ENCODE assay signal across 10 cellular contexts in genomic region chr15:76312540-76313174, GRCh38. TPM values are rescaled to one million over a fixed set of nuclear protein-coding genes. Genes with fewer than 3 reads are reported as not detected.
A peak's percentile ranks its signal among the peaks of the same experiment; 100 is the strongest.
DNase-seq lines count a peak whose midpoint lies in the region; ATAC-seq and TF ChIP-seq lines count a peak whose summit lies in the region.
"Had no signal": no experiment of that assay in that cellular context is flagged by ENCODE, and none has a peak within 500 bp of the region (broad histone marks: within the 10 kb centered on the region; RNA-seq: fewer than 3 reads in every experiment).

No MANE protein-coding gene starts in this region.

- peak; percentile 56 for DNase-seq in AG10803 (ENCODE audit: low read depth)
- peak; percentile 29 for DNase-seq in HCEC 1CT
- no peak for DNase-seq in activated T-helper 1 cell treated with anti-CD3 and anti-CD28 coated beads, Interleukin-12 subunit alpha, Interleukin-12 subunit beta, Interleukin-2, Interleukin-4 antibody, amounts not matched to agents 30 ng/mL and 10 ng/mL and 1 ng/mL, durations not matched to agents 14 hours and 24 hours and 36 hours (ENCODE audit: low spot score)
- peak; percentile 60 for DNase-seq in kidney tubule cell (ENCODE audit: low spot score)
- no peak for DNase-seq in stimulated activated naive CD4-positive, alpha-beta T cell treated with Interleukin-2 at 50 U/mL for 16 hours (lab: John Stamatoyannopoulos, UW)
- no peak for DNase-seq in HuH-7 (ENCODE audit: low spot score)
- DNase-seq: NCI-H1092 treated with DMSO at 0.1 percent for 48 hours had no signal

- no peak for TF ChIP-seq CTCF in AG10803 (conservative IDR thresholded peaks at IDR 0.05; ENCODE audit: low read length)

- no peak for ATAC-seq in GM18517 (IDR thresholded peaks at IDR 0.05; ENCODE audit: unreplicated experiment)
- no peak for ATAC-seq in HG03442 (IDR thresholded peaks at IDR 0.05; ENCODE audit: unreplicated experiment)

- peaks cover 11% of the 10 kb centered on the region for H3K27me3 Mint-ChIP-seq in activated T-helper 1 cell treated with anti-CD3 and anti-CD28 coated beads, Interleukin-12 subunit alpha, Interleukin-12 subunit beta, Interleukin-2, Interleukin-4 antibody, amounts not matched to agents 30 ng/mL and 10 ng/mL and 1 ng/mL, durations not matched to agents 14 hours and 24 hours and 36 hours (ENCODE audit: insufficient read depth)

- peaks cover 4% of the 10 kb centered on the region for H3K36me3 Mint-ChIP-seq in activated T-helper 1 cell treated with anti-CD3 and anti-CD28 coated beads, Interleukin-12 subunit alpha, Interleukin-12 subunit beta, Interleukin-2, Interleukin-4 antibody, amounts not matched to agents 30 ng/mL and 10 ng/mL and 1 ng/mL, durations not matched to agents 14 hours and 24 hours and 36 hours (ENCODE audit: low read depth)

- no peak overlapping the region for H3K4me3 ChIP-seq in AG10803 (ENCODE audit: low read length)
- H3K4me3 ChIP-seq: SK-N-MC had no signal

- H3K4me1 Mint-ChIP-seq in activated T-helper 1 cell treated with anti-CD3 and anti-CD28 coated beads, Interleukin-12 subunit alpha, Interleukin-12 subunit beta, Interleukin-2, Interleukin-4 antibody, amounts not matched to agents 30 ng/mL and 10 ng/mL and 1 ng/mL, durations not matched to agents 14 hours and 24 hours and 36 hours (ENCODE audit: low read depth) = peaks cover 26% of the 10 kb centered on the region

- no peaks in the 10 kb centered on the region for H3K9me3 Mint-ChIP-seq in activated T-helper 1 cell treated with anti-CD3 and anti-CD28 coated beads, Interleukin-12 subunit alpha, Interleukin-12 subunit beta, Interleukin-2, Interleukin-4 antibody, amounts not matched to agents 30 ng/mL and 10 ng/mL and 1 ng/mL, durations not matched to agents 14 hours and 24 hours and 36 hours

- intact Hi-C loops in activated T-helper 1 cell treated with anti-CD3 and anti-CD28 coated beads, Interleukin-12 subunit alpha, Interleukin-12 subunit beta, Interleukin-2, Interleukin-4 antibody, amounts not matched to agents 30 ng/mL and 10 ng/mL and 1 ng/mL, durations not matched to agents 14 hours and 24 hours and 36 hours (cut with micrococcal nuclease) = no loop called here

- H3K27ac Mint-ChIP-seq in activated T-helper 1 cell treated with anti-CD3 and anti-CD28 coated beads, Interleukin-12 subunit alpha, Interleukin-12 subunit beta, Interleukin-2, Interleukin-4 antibody, amounts not matched to agents 30 ng/mL and 10 ng/mL and 1 ng/mL, durations not matched to agents 14 hours and 24 hours and 36 hours = no peak overlapping the region

- H3K4me3 Mint-ChIP-seq in activated T-helper 1 cell treated with anti-CD3 and anti-CD28 coated beads, Interleukin-12 subunit alpha, Interleukin-12 subunit beta, Interleukin-2, Interleukin-4 antibody, amounts not matched to agents 30 ng/mL and 10 ng/mL and 1 ng/mL, durations not matched to agents 14 hours and 24 hours and 36 hours = peak overlapping the region; percentile 90

RNA-seq across cellular contexts. Expression of gene ETFA, which starts 1.4 kb away (rescaled TPM):
- 129 and 133 TPM in 2 replicates for total RNA-seq in activated T-helper 1 cell treated with anti-CD3 and anti-CD28 coated beads, Interleukin-12 subunit alpha, Interleukin-12 subunit beta, Interleukin-2, Interleukin-4 antibody, amounts not matched to agents 30 ng/mL and 10 ng/mL and 1 ng/mL, durations not matched to agents 14 hours and 24 hours and 36 hours

RNA-seq across cellular contexts. Expression of gene ISL2, which starts 23.9 kb away (rescaled TPM):
- total RNA-seq in activated T-helper 1 cell treated with anti-CD3 and anti-CD28 coated beads, Interleukin-12 subunit alpha, Interleukin-12 subunit beta, Interleukin-2, Interleukin-4 antibody, amounts not matched to agents 30 ng/mL and 10 ng/mL and 1 ng/mL, durations not matched to agents 14 hours and 24 hours and 36 hours = 1.3 TPM in 2 replicates

Comparison
In these comparisons a context has a peak if more than half of its experiments do, and no peak if none do; other contexts are left out.
1. DNase-seq: peak in AG10803 (single experiment), HCEC 1CT (single experiment) and kidney tubule cell (single experiment); none in activated T-helper 1 cell treated with anti-CD3 and anti-CD28 coated beads, Interleukin-12 subunit alpha, Interleukin-12 subunit beta, Interleukin-2, Interleukin-4 antibody, amounts not matched to agents 30 ng/mL and 10 ng/mL and 1 ng/mL, durations not matched to agents 14 hours and 24 hours and 36 hours (single experiment), stimulated activated naive CD4-positive, alpha-beta T cell treated with Interleukin-2 at 50 U/mL for 16 hours (single experiment) and HuH-7 (single experiment).